ENCODE assay signal across 25 cellular contexts in genomic region chr11:18173225-18173866, GRCh38. TPM values are rescaled to one million over a fixed set of nuclear protein-coding genes. Genes with fewer than 3 reads are reported as not detected.
"Had no signal": no experiment of that assay in that cellular context is flagged by ENCODE, and none has a peak within 500 bp of the region (broad histone marks: within the 10 kb centered on the region; RNA-seq: fewer than 3 reads in every experiment).

No MANE protein-coding gene starts in this region.

- H3K27ac ChIP-seq: cardiac muscle cell had no signal

- H3K36me3 ChIP-seq: cardiac muscle cell had no signal

- H3K4me1 Mint-ChIP-seq: activated CD4-positive, alpha-beta T cell treated with anti-CD3 and anti-CD28 coated beads, Interleukin-2, amount 10 ng/mL, durations not matched to agents 24 days and 14 days; activated CD8-positive, alpha-beta memory T cell treated with anti-CD3 and anti-CD28 coated beads, Interleukin-2, amount 10 ng/mL, durations not matched to agents 7 days and 5 days; activated naive CD4-positive, alpha-beta T cell treated with anti-CD3 and anti-CD28 coated beads, Interleukin-2, amount 50 U/mL, for 24 hours; brain; WTC11 had no signal

- H3K27ac Mint-ChIP-seq: activated CD4-positive, alpha-beta T cell treated with anti-CD3 and anti-CD28 coated beads, Interleukin-2, amount 10 ng/mL, durations not matched to agents 24 days and 14 days; activated CD8-positive, alpha-beta memory T cell treated with anti-CD3 and anti-CD28 coated beads, Interleukin-2, amount 10 ng/mL, durations not matched to agents 7 days and 5 days; activated naive CD4-positive, alpha-beta T cell treated with anti-CD3 and anti-CD28 coated beads, Interleukin-2, amount 50 U/mL, for 24 hours; activated T-cell treated with anti-CD3 and anti-CD28 coated beads, Interleukin-2, amount 50 U/mL, for 24 hours; activated T-helper 1 cell treated with anti-CD3 and anti-CD28 coated beads, Interleukin-12 subunit alpha, Interleukin-12 subunit beta, Interleukin-2, Interleukin-4 antibody, amounts not matched to agents 30 ng/mL and 10 ng/mL and 1 ng/mL, durations not matched to agents 14 hours and 24 hours and 36 hours; brain; T-helper 1 cell treated with Interleukin-12 subunit alpha and Interleukin-12 subunit beta and Interleukin-4 antibody, amounts not matched to agents 30 μg/mL and 1 μg/mL, for 36 hours; WTC11 had no signal

- DNase-seq: activated CD4-positive, alpha-beta T cell treated with anti-CD3 and anti-CD28 coated beads for 1 hour; activated CD4-positive, alpha-beta T cell treated with anti-CD3 and anti-CD28 coated beads, Interleukin-2, amount 10 ng/mL, durations not matched to agents 24 days and 14 days; activated CD4-positive, alpha-beta T cell treated with anti-CD3 and anti-CD28 coated beads, Interleukin-2, amount 50 U/mL, for 48 hours; activated CD8-positive, alpha-beta memory T cell treated with anti-CD3 and anti-CD28 coated beads, Interleukin-2, amount 10 ng/mL, durations not matched to agents 7 days and 5 days; activated effector memory CD4-positive, alpha-beta T cell treated with Interleukin-2 at 50 U/mL for 16 hours; activated naive CD4-positive, alpha-beta T cell; activated T-cell treated with anti-CD3 and anti-CD28 coated beads, Interleukin-2, amount 50 U/mL, for 24 hours; amniotic stem cell; MM.1S; NCI-H1105; NCI-H1436; NCI-H1694 treated with DMSO at 0.1 percent for 48 hours; NCI-H2029 treated with DMSO at 0.1 percent for 48 hours; NCI-H345; NCI-H510A; NCI-H526 treated with DMSO at 0.1 percent for 48 hours; NCI-H82; SHP77 treated with DMSO at 0.1 percent for 48 hours had no signal

- H3K36me3 Mint-ChIP-seq: activated CD8-positive, alpha-beta memory T cell treated with anti-CD3 and anti-CD28 coated beads, Interleukin-2, amount 10 ng/mL, durations not matched to agents 7 days and 5 days; activated naive CD4-positive, alpha-beta T cell treated with anti-CD3 and anti-CD28 coated beads, Interleukin-2, amount 50 U/mL, for 24 hours; brain; WTC11 had no signal

- H3K4me3 Mint-ChIP-seq: activated CD4-positive, alpha-beta T cell treated with anti-CD3 and anti-CD28 coated beads, Interleukin-2, amount 10 ng/mL, durations not matched to agents 24 days and 14 days; activated CD8-positive, alpha-beta memory T cell treated with anti-CD3 and anti-CD28 coated beads, Interleukin-2, amount 10 ng/mL, durations not matched to agents 7 days and 5 days; activated naive CD4-positive, alpha-beta T cell treated with anti-CD3 and anti-CD28 coated beads, Interleukin-2, amount 50 U/mL, for 24 hours; activated T-cell treated with anti-CD3 and anti-CD28 coated beads, Interleukin-2, amount 50 U/mL, for 24 hours; activated T-helper 1 cell treated with anti-CD3 and anti-CD28 coated beads, Interleukin-12 subunit alpha, Interleukin-12 subunit beta, Interleukin-2, Interleukin-4 antibody, amounts not matched to agents 30 ng/mL and 10 ng/mL and 1 ng/mL, durations not matched to agents 14 hours and 24 hours and 36 hours; brain; T-helper 1 cell treated with Interleukin-12 subunit alpha and Interleukin-12 subunit beta and Interleukin-4 antibody, amounts not matched to agents 30 μg/mL and 1 μg/mL, for 36 hours; WTC11 had no signal

- ATAC-seq: activated CD8-positive, alpha-beta memory T cell treated with anti-CD3 and anti-CD28 coated beads, Interleukin-2, amount 10 ng/mL, durations not matched to agents 7 days and 5 days; WTC11 had no signal

- H3K4me3 ChIP-seq: cardiac muscle cell had no signal

- H3K9me3 Mint-ChIP-seq: activated CD4-positive, alpha-beta T cell treated with anti-CD3 and anti-CD28 coated beads, Interleukin-2, amount 10 ng/mL, durations not matched to agents 24 days and 14 days; activated naive CD4-positive, alpha-beta T cell treated with anti-CD3 and anti-CD28 coated beads, Interleukin-2, amount 50 U/mL, for 24 hours; activated T-cell treated with anti-CD3 and anti-CD28 coated beads, Interleukin-2, amount 50 U/mL, for 24 hours; activated T-helper 1 cell treated with anti-CD3 and anti-CD28 coated beads, Interleukin-12 subunit alpha, Interleukin-12 subunit beta, Interleukin-2, Interleukin-4 antibody, amounts not matched to agents 30 ng/mL and 10 ng/mL and 1 ng/mL, durations not matched to agents 14 hours and 24 hours and 36 hours; brain; T-helper 1 cell treated with Interleukin-12 subunit alpha and Interleukin-12 subunit beta and Interleukin-4 antibody, amounts not matched to agents 30 μg/mL and 1 μg/mL, for 36 hours; WTC11 had no signal

RNA-seq across cellular contexts. Expression of gene MRGPRX4, which starts 0.7 kb away (rescaled TPM):
- total RNA-seq: activated CD4-positive, alpha-beta T cell treated with anti-CD3 and anti-CD28 coated beads, Interleukin-2, amount 10 ng/mL, durations not matched to agents 24 days and 14 days; activated CD8-positive, alpha-beta memory T cell treated with anti-CD3 and anti-CD28 coated beads, Interleukin-2, amount 10 ng/mL, durations not matched to agents 7 days and 5 days; activated T-helper 1 cell treated with anti-CD3 and anti-CD28 coated beads, Interleukin-12 subunit alpha, Interleukin-12 subunit beta, Interleukin-2, Interleukin-4 antibody, amounts not matched to agents 30 ng/mL and 10 ng/mL and 1 ng/mL, durations not matched to agents 14 hours and 24 hours and 36 hours; astrocyte; cardiac muscle cell; WTC11 had no signal
- polyA plus RNA-seq: cardiac muscle cell had no signal

RNA-seq across cellular contexts. Expression of gene MRGPRX3, which starts 41.0 kb away (rescaled TPM):
- total RNA-seq: activated CD4-positive, alpha-beta T cell treated with anti-CD3 and anti-CD28 coated beads, Interleukin-2, amount 10 ng/mL, durations not matched to agents 24 days and 14 days; activated CD8-positive, alpha-beta memory T cell treated with anti-CD3 and anti-CD28 coated beads, Interleukin-2, amount 10 ng/mL, durations not matched to agents 7 days and 5 days; activated T-helper 1 cell treated with anti-CD3 and anti-CD28 coated beads, Interleukin-12 subunit alpha, Interleukin-12 subunit beta, Interleukin-2, Interleukin-4 antibody, amounts not matched to agents 30 ng/mL and 10 ng/mL and 1 ng/mL, durations not matched to agents 14 hours and 24 hours and 36 hours; astrocyte; cardiac muscle cell; WTC11 had no signal
- polyA plus RNA-seq: cardiac muscle cell had no signal
